ENCODE assay signal across 1 cellular context in genomic region chr10:63235136-63235535, GRCh38.
TF ChIP-seq lines count a peak whose summit lies in the region.

No MANE protein-coding gene starts in this region.

TF ChIP-seq in K562, 482 proteins besides CTCF, POLR2A, EP300 and RAD21:
- TF ChIP-seq THRB (CRISPR knock-in tag; conservative IDR thresholded peaks at IDR 0.05) (0 out of 2 replicates have a peak, but pooled peaks have one; percentile 22), ZNF121 (CRISPR knock-in tag; conservative IDR thresholded peaks at IDR 0.05) (0 out of 2 replicates have a peak, but pooled peaks have one; percentile 33), BCOR (IDR thresholded peaks at IDR 0.05) (peak; percentile 54; the same call in 1 of the 2 replicates), KDM1A (IDR thresholded peaks at IDR 0.05) (0 out of 4 replicates have a peak, but pooled peaks of 1 of the 2 experiments have one; percentile 7)
TF ChIP-seq in K562: peak in this region for 4; not testable (repeated sequence) for 478.
